ENCODE assay signal across 21 cellular contexts in genomic region chr7:36862685-36863375, GRCh38.
DNase-seq lines count a peak whose midpoint lies in the region; ATAC-seq and TF ChIP-seq lines count a peak whose summit lies in the region.
"Had no signal": no experiment of that assay in that cellular context is flagged by ENCODE, and none has a peak within 500 bp of the region (broad histone marks: within the 10 kb centered on the region; RNA-seq: fewer than 3 reads in every experiment).

No MANE protein-coding gene starts in this region.

- H3K4me1 ChIP-seq in cardiac muscle cell (ENCODE audit: low read depth): peaks cover 52% of the 10 kb centered on the region
- peaks cover 0 to 20% (median 7%) of the 10 kb centered on the region in 4 donors for H3K4me1 ChIP-seq in esophagus muscularis mucosa
- no peaks in the 10 kb centered on the region for H3K4me1 ChIP-seq in smooth muscle cell (ENCODE audit: low read depth)

- peak overlapping the region; percentile 73 for H3K4me2 ChIP-seq in smooth muscle cell
- H3K4me2 ChIP-seq: KMS-11 had no signal

- H3K9ac ChIP-seq in smooth muscle cell (ENCODE audit: low read depth): no peak overlapping the region
- H3K9ac ChIP-seq: KMS-11 had no signal

- TF ChIP-seq CTCF in cardiac muscle cell (IDR thresholded peaks at IDR 0.05; ENCODE audit: low read depth, low read length) (no peak), esophagus muscularis mucosa (IDR thresholded peaks at IDR 0.05) (no peak), smooth muscle cell (IDR thresholded peaks at IDR 0.05; ENCODE audit: borderline replicate concordance, insufficient read depth, poor library complexity, severe bottlenecking) (no peak)

- H3K27me3 ChIP-seq in cardiac muscle cell (no peaks in the 10 kb centered on the region), esophagus muscularis mucosa (no peaks in the 10 kb centered on the region), smooth muscle cell (ENCODE audit: low read depth) (no peaks in the 10 kb centered on the region)
- H3K27me3 ChIP-seq: BE2C had no signal

- DNase-seq in cardiac muscle cell (ENCODE audit: low read depth in 1 of 2, low spot score in 1 of 2) (peak; percentile 19 to 62), Right ventricle myocardium superior (no peak), NCI-H69 (lab: John Stamatoyannopoulos, UW) (peak; percentile 82), esophagus muscularis mucosa (ENCODE audit: extremely low spot score) (peak; percentile 37), smooth muscle cell (lab: John Stamatoyannopoulos, UW; ENCODE audit: unreplicated experiment) (no peak), Ammon's horn (ENCODE audit: low spot score) (no peak), NCI-H82 (lab: John Stamatoyannopoulos, UW) (no peak)
- DNase-seq in activated CD8-positive, alpha-beta memory T cell treated with anti-CD3 and anti-CD28 coated beads for 24 hours: no peak
- DNase-seq: BE2C; CD4-positive, alpha-beta memory T cell; DMS 273 treated with DMSO at 0.1 percent for 48 hours; HFFc6; MG63; NCI-H1092 treated with DMSO at 0.1 percent for 48 hours; NCI-H2029; NCI-H2171 treated with DMSO at 0.1 percent for 48 hours; NCI-H510A; NK-92 treated with Interleukin-12 subunit alpha and Interleukin-12 subunit beta, amount 100 ng/mL, for 24 hours; PC-3 had no signal

- no peaks in the 10 kb centered on the region for H3K9me3 ChIP-seq in cardiac muscle cell (ENCODE audit: low read depth)
- H3K9me3 ChIP-seq in esophagus muscularis mucosa: no peaks in the 10 kb centered on the region
- no peaks in the 10 kb centered on the region for H3K9me3 ChIP-seq in smooth muscle cell (replicated peaks; ENCODE audit: low read depth)
- H3K9me3 ChIP-seq: BE2C, MG63 had no signal

- peak overlapping the region; percentile 89 for H3K27ac ChIP-seq in cardiac muscle cell
- no peak overlapping the region for H3K27ac ChIP-seq in esophagus muscularis mucosa (replicated peaks in 1 of 4)
- peak overlapping the region; percentile 84 for H3K27ac ChIP-seq in smooth muscle cell (ENCODE audit: low read depth)
- H3K27ac ChIP-seq: KMS-11, SK-N-MC had no signal

- no peaks in the 10 kb centered on the region for H4K20me1 ChIP-seq in smooth muscle cell (ENCODE audit: low read depth)

- H3K36me3 ChIP-seq in cardiac muscle cell (no peaks in the 10 kb centered on the region), esophagus muscularis mucosa (peaks cover 0 to 19% (median 10%) of the 10 kb centered on the region in 4 donors), smooth muscle cell (ENCODE audit: low read depth) (no peaks in the 10 kb centered on the region)
- H3K36me3 ChIP-seq: BE2C, MG63 had no signal

- H3F3A ChIP-seq in smooth muscle cell (ENCODE audit: low read depth): no peaks in the 10 kb centered on the region

- H3K4me3 ChIP-seq in cardiac muscle cell (no peak overlapping the region), esophagus muscularis mucosa (no peak overlapping the region), smooth muscle cell (no peak overlapping the region)
- H3K4me3 ChIP-seq: MG63, SK-N-MC had no signal

- H2AFZ ChIP-seq in smooth muscle cell (ENCODE audit: low read depth): no peak overlapping the region

- ATAC-seq in Right ventricle myocardium superior (ENCODE audit: poor library complexity): no peak
- ATAC-seq: PC-3 had no signal

- WGBS in esophagus muscularis mucosa: 74% methylated on average over 7 of the region's 7 CpGs
- WGBS in smooth muscle cell (ENCODE audit: low lambda C conversion rate): 70% methylated on average over 7 of the region's 7 CpGs

- no peak for TF ChIP-seq POLR2A in esophagus muscularis mucosa (IDR thresholded peaks at IDR 0.05; ENCODE audit: low read depth)

- intact Hi-C loops in Right ventricle myocardium superior (cut with DNase I) (no loop called here), esophagus muscularis mucosa (cut with DNase I) (no loop called here)

- no peaks in the 10 kb centered on the region for H3K79me2 ChIP-seq in smooth muscle cell (ENCODE audit: low read depth)

- no peak for TF ChIP-seq EP300 in esophagus muscularis mucosa (IDR thresholded peaks at IDR 0.05)

Comparison
In these comparisons a context has a peak if more than half of its experiments do, and no peak if none do; other contexts are left out.
1. DNase-seq: peak in cardiac muscle cell (2 of 2), NCI-H69 (single experiment) and esophagus muscularis mucosa (single experiment); none in Right ventricle myocardium superior (single experiment), smooth muscle cell (single experiment), Ammon's horn (single experiment), activated CD8-positive, alpha-beta memory T cell treated with anti-CD3 and anti-CD28 coated beads for 24 hours (single experiment) and NCI-H82 (single experiment).
2. H3K27ac ChIP-seq: peak in cardiac muscle cell (single experiment) and smooth muscle cell (single experiment); none in esophagus muscularis mucosa (0 of 4).